ENCODE assay signal across 13 cellular contexts in the genomic region with DNA sequence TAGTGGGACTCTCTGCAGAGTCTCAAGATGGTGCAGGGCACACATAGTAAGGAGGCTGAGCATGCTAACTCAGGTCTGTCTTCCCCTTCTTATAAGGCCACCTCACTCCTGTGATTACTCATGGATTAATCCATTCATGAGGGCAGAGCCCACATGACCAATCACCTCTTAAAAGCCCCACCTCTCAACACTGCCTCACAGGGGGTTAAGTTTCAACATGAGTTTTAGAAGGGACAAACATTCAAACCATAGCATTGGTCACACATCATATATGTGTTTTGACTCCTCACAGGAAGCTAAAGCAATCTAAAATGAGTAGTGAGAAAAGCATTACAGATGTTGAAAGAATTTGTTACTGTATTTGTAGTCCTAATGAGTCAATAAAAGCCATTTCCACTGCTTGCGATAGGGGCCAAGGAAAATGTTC. TPM values are rescaled to one million over a fixed set of nuclear protein-coding genes. Genes with fewer than 3 reads are reported as not detected.
DNase-seq lines count a peak whose midpoint lies in the region; ATAC-seq and TF ChIP-seq lines count a peak whose summit lies in the region.
"Had no signal": no experiment of that assay in that cellular context is flagged by ENCODE, and none has a peak within 500 bp of the region (broad histone marks: within the 10 kb centered on the region; RNA-seq: fewer than 3 reads in every experiment).

No MANE protein-coding gene starts in this region.

- H3K27ac ChIP-seq in mesendoderm (ENCODE audit: low read depth, low read length), result no peak overlapping the region
- H3K27ac ChIP-seq: lower lobe of right lung, SJCRH30 had no signal

- in situ Hi-C loops in astrocyte of the spinal cord (cut with HindIII; ENCODE audit: low sequenced_read_pairs), result no loop called here

- no peaks in the 10 kb centered on the region for H3K36me3 ChIP-seq in mesendoderm (ENCODE audit: control insufficient read depth, insufficient read depth, low read length)
- H3K36me3 ChIP-seq: lower lobe of right lung, SJCRH30 had no signal

- H3K4me3 ChIP-seq in astrocyte of the spinal cord (ENCODE audit: low read depth, low read length), result no peak overlapping the region
- H3K4me3 ChIP-seq in mesendoderm (ENCODE audit: low read length), result no peak overlapping the region
- H3K4me3 ChIP-seq: lower lobe of right lung, SJCRH30 had no signal

- H3K4me1 ChIP-seq in mesendoderm (ENCODE audit: control insufficient read depth, low read depth, low read length), result no peaks in the 10 kb centered on the region
- H3K4me1 ChIP-seq: lower lobe of right lung had no signal

- TF ChIP-seq CTCF in astrocyte of the spinal cord (IDR thresholded peaks at IDR 0.05; ENCODE audit: low read depth, low read length), result no peak

- H3K18ac ChIP-seq in mesendoderm (ENCODE audit: low read length), result no peak overlapping the region

- H3K56ac ChIP-seq in mesendoderm (ENCODE audit: low read length), result no peak overlapping the region

- no peak overlapping the region for H4K5ac ChIP-seq in mesendoderm (ENCODE audit: low read length)

- H2BK15ac ChIP-seq in mesendoderm (replicated peaks; ENCODE audit: low read depth), result no peak overlapping the region

- H3K79me2 ChIP-seq in mesendoderm (ENCODE audit: control insufficient read depth, insufficient read depth, low read length), result no peaks in the 10 kb centered on the region

- ATAC-seq in HG02870 (IDR thresholded peaks at IDR 0.05; ENCODE audit: unreplicated experiment) (peak; percentile 71), GM21737 (IDR thresholded peaks at IDR 0.05; ENCODE audit: unreplicated experiment) (no peak)
- ATAC-seq: HCT116, lower lobe of right lung had no signal

- H3K4me2 ChIP-seq in mesendoderm (ENCODE audit: low read length), result no peak overlapping the region

- no peak overlapping the region for H4K8ac ChIP-seq in mesendoderm (ENCODE audit: low read depth, low read length)

- H3K79me1 ChIP-seq in mesendoderm (ENCODE audit: low read length), result no peaks in the 10 kb centered on the region

- no peak overlapping the region for H3K4ac ChIP-seq in mesendoderm (ENCODE audit: low read depth, low read length)

- no CpG with 5 or more reads among the region's 1 CpG for WGBS in mesendoderm (ENCODE audit: extremely low coverage, insufficient coverage, low lambda C conversion rate)

- H2BK5ac ChIP-seq in mesendoderm (ENCODE audit: low read length), result no peak overlapping the region

- no peak overlapping the region for H3K9ac ChIP-seq in mesendoderm (ENCODE audit: low read length)

- no peak overlapping the region for H3K23ac ChIP-seq in mesendoderm (ENCODE audit: low read length)

- peak; percentile 40 for DNase-seq in GM03348 (ENCODE audit: low spot score)
- peak; percentile 88 for DNase-seq in astrocyte of the spinal cord (ENCODE audit: low read depth, low spot score)
- peak; percentile 40 for DNase-seq in mesendoderm
- no peak for DNase-seq in NCI-H1436 treated with DMSO at 0.1 percent for 48 hours (lab: John Stamatoyannopoulos, UW)
- no peak for DNase-seq in NK-92 treated with Interleukin-12 subunit alpha and Interleukin-12 subunit beta, amount 100 ng/mL, for 24 hours (lab: John Stamatoyannopoulos, UW)
- no peak for DNase-seq in LoVo (ENCODE audit: low spot score)
- DNase-seq: activated naive CD8-positive, alpha-beta T cell treated with anti-CD3 and anti-CD28 coated beads for 36 hours; lower lobe of right lung; NCI-H2171 had no signal

- no peak overlapping the region for H2AK5ac ChIP-seq in mesendoderm (ENCODE audit: low read length)

- H2BK120ac ChIP-seq in mesendoderm (ENCODE audit: low read depth, low read length), result no peak overlapping the region

- H3K27me3 ChIP-seq in mesendoderm (ENCODE audit: insufficient read depth, low read length, poor library complexity), result no peaks in the 10 kb centered on the region
- H3K27me3 ChIP-seq: SJCRH30 had no signal

RNA-seq across cellular contexts. Expression of a gene that starts 57.5 kb away (rescaled TPM):
- polyA plus RNA-seq in mesendoderm (2013, experiment 1 of 2), result 38.8 TPM
- polyA plus RNA-seq in mesendoderm (2013, experiment 2 of 2), result 38.8 TPM

Comparison
In these comparisons a context has a peak if more than half of its experiments do, and no peak if none do; other contexts are left out.
1. DNase-seq: peak in GM03348 (single experiment), astrocyte of the spinal cord (single experiment) and mesendoderm (single experiment); none in NCI-H1436 treated with DMSO at 0.1 percent for 48 hours (single experiment), NK-92 treated with Interleukin-12 subunit alpha and Interleukin-12 subunit beta, amount 100 ng/mL, for 24 hours (single experiment) and LoVo (single experiment).